ENCODE assay signal across 27 cellular contexts in genomic region chr7:50756180-50756579, GRCh38.
"Had no signal": no experiment of that assay in that cellular context is flagged by ENCODE, and none has a peak within 500 bp of the region (broad histone marks: within the 10 kb centered on the region; RNA-seq: fewer than 3 reads in every experiment).

No MANE protein-coding gene starts in this region.

- H3K27ac ChIP-seq: brain microvascular endothelial cell, epithelial cell of prostate had no signal

- H3K4me1 Mint-ChIP-seq: activated T-helper 17 cell treated with anti-CD3 and anti-CD28 coated beads, Interleukin-2, amount 50 U/mL, for 72 hours had no signal

- H3K9me3 Mint-ChIP-seq: activated CD4-positive, alpha-beta memory T cell treated with anti-CD3 and anti-CD28 coated beads, Interleukin-2, amount 10 ng/mL, durations not matched to agents 7 days and 5 days; activated CD4-positive, alpha-beta T cell treated with anti-CD3 and anti-CD28 coated beads, Interleukin-2, amount 10 ng/mL, durations not matched to agents 7 days and 5 days; activated T-cell treated with anti-CD3 and anti-CD28 coated beads, Interleukin-2, amount 50 U/mL, for 24 hours; activated T-helper 17 cell treated with anti-CD3 and anti-CD28 coated beads, Interleukin-2, amount 50 U/mL, for 72 hours; effector memory CD8-positive, alpha-beta T cell had no signal

- H3K27me3 Mint-ChIP-seq: activated CD4-positive, alpha-beta memory T cell treated with anti-CD3 and anti-CD28 coated beads, Interleukin-2, amount 10 ng/mL, durations not matched to agents 7 days and 5 days; activated CD4-positive, alpha-beta T cell treated with anti-CD3 and anti-CD28 coated beads, Interleukin-2, amount 10 ng/mL, durations not matched to agents 7 days and 5 days; activated naive CD8-positive, alpha-beta T cell; activated T-cell treated with anti-CD3 and anti-CD28 coated beads, Interleukin-2, amount 50 U/mL, for 24 hours; activated T-helper 17 cell treated with anti-CD3 and anti-CD28 coated beads, Interleukin-2, amount 50 U/mL, for 72 hours; T-helper 17 cell had no signal

- ATAC-seq: activated T-helper 17 cell treated with anti-CD3 and anti-CD28 coated beads, Interleukin-2, amount 50 U/mL, for 72 hours; effector memory CD8-positive, alpha-beta T cell; T-helper 17 cell had no signal

- DNase-seq: activated CD4-positive, alpha-beta memory T cell treated with anti-CD3 and anti-CD28 coated beads, Interleukin-2, amount 10 ng/mL, durations not matched to agents 7 days and 5 days; activated CD4-positive, alpha-beta T cell treated with anti-CD3 and anti-CD28 coated beads for 1 hour; activated CD4-positive, alpha-beta T cell treated with anti-CD3 and anti-CD28 coated beads for 4 hours; activated CD4-positive, alpha-beta T cell treated with anti-CD3 and anti-CD28 coated beads, Interleukin-2, amount 10 ng/mL, durations not matched to agents 7 days and 5 days; activated CD4-positive, alpha-beta T cell treated with anti-CD3 and anti-CD28 coated beads, Interleukin-2, amount 50 U/mL, for 4 hours; activated CD4-positive, CD25-positive, alpha-beta regulatory T cell; activated CD8-positive, alpha-beta memory T cell treated with anti-CD3 and anti-CD28 coated beads, Interleukin-2, amount 50 U/mL, for 48 hours; activated effector memory CD4-positive, alpha-beta T cell treated with Interleukin-2 at 50 U/mL for 16 hours; activated gamma-delta T cell treated with Interleukin-2 at 50 U/mL for 16 hours; activated naive CD4-positive, alpha-beta T cell treated with anti-CD3 and anti-CD28 coated beads, Interleukin-2, amount 50 U/mL, for 16 hours; activated naive CD4-positive, alpha-beta T cell treated with Interleukin-2 at 50 U/mL for 16 hours; activated T-cell treated with anti-CD3 and anti-CD28 coated beads for 4 hours; activated T-cell treated with anti-CD3 and anti-CD28 coated beads, Interleukin-2, amount 50 U/mL, for 24 hours; amniotic stem cell; anterior cingulate cortex; brain microvascular endothelial cell; caudate nucleus; cortex of kidney; effector CD4-positive, alpha-beta T cell; effector memory CD8-positive, alpha-beta T cell; foreskin fibroblast; head of caudate nucleus; T-helper 1 cell; T-helper 17 cell had no signal

- H3K36me3 Mint-ChIP-seq: activated naive CD8-positive, alpha-beta T cell had no signal

- H3K27me3 ChIP-seq: brain microvascular endothelial cell had no signal

- H3K27ac Mint-ChIP-seq: activated CD4-positive, alpha-beta memory T cell treated with anti-CD3 and anti-CD28 coated beads, Interleukin-2, amount 10 ng/mL, durations not matched to agents 7 days and 5 days; activated CD4-positive, alpha-beta T cell treated with anti-CD3 and anti-CD28 coated beads, Interleukin-2, amount 10 ng/mL, durations not matched to agents 7 days and 5 days; activated naive CD8-positive, alpha-beta T cell; activated T-cell treated with anti-CD3 and anti-CD28 coated beads, Interleukin-2, amount 50 U/mL, for 24 hours; activated T-helper 17 cell treated with anti-CD3 and anti-CD28 coated beads, Interleukin-2, amount 50 U/mL, for 72 hours; effector memory CD8-positive, alpha-beta T cell; T-helper 17 cell had no signal

- H3K4me3 Mint-ChIP-seq: activated CD4-positive, alpha-beta memory T cell treated with anti-CD3 and anti-CD28 coated beads, Interleukin-2, amount 10 ng/mL, durations not matched to agents 7 days and 5 days; activated CD4-positive, alpha-beta T cell treated with anti-CD3 and anti-CD28 coated beads, Interleukin-2, amount 10 ng/mL, durations not matched to agents 7 days and 5 days; activated naive CD8-positive, alpha-beta T cell; activated T-cell treated with anti-CD3 and anti-CD28 coated beads, Interleukin-2, amount 50 U/mL, for 24 hours; activated T-helper 17 cell treated with anti-CD3 and anti-CD28 coated beads, Interleukin-2, amount 50 U/mL, for 72 hours; effector memory CD8-positive, alpha-beta T cell; T-helper 17 cell had no signal
